Comparison of ENCODE assay signal across 16 cellular contexts in genomic region chr22:43293259-43293658, GRCh38. TPM values are rescaled to one million over a fixed set of nuclear protein-coding genes. Genes with fewer than 3 reads are reported as not detected.
DNase-seq lines count a peak whose midpoint lies in the region; ATAC-seq, FAIRE-seq and TF ChIP-seq lines count a peak whose summit lies in the region.
"Had no signal": no experiment of that assay in that cellular context is flagged by ENCODE, and none has a peak within 500 bp of the region (broad histone marks: within the 10 kb centered on the region; RNA-seq: fewer than 3 reads in every experiment).

No MANE protein-coding gene starts in this region.

- H3K27ac ChIP-seq in HepG2 (ENCODE audit: extremely low read length, insufficient read depth, low read length): no peak overlapping the region
- no peak overlapping the region for H3K27ac ChIP-seq in right lobe of liver
- H3K27ac ChIP-seq in breast epithelium: peak overlapping the region; percentile 45 to 69
- no peak overlapping the region for H3K27ac ChIP-seq in MM.1S (ENCODE audit: low read length)
- H3K27ac ChIP-seq: cardiac muscle cell, KMS-11, testis had no signal

- H3K4me3 Mint-ChIP-seq in T-helper 2 cell treated with Interferon-gamma antibody and Interleukin-4, amounts not matched to agents 5 μg/mL and 100 μg/mL, for 36 hours: no peak overlapping the region
- H3K4me3 Mint-ChIP-seq: activated CD8-positive, alpha-beta T cell treated with anti-CD3 and anti-CD28 coated beads, Interleukin-2, amount 10 ng/mL, durations not matched to agents 7 days and 5 days; naive thymus-derived CD4-positive, alpha-beta T cell had no signal

- FAIRE-seq in HepG2 (lab: Jason Lieb, UNC): no peak
- FAIRE-seq: G401.6 had no signal

- TF ChIP-seq EP300 in HepG2 (IDR thresholded peaks at IDR 0.05; ENCODE audit: low read depth in 2 of 2, low read length in 2 of 2) (no peak), HepG2 (CRISPR knock-in tag; IDR thresholded peaks at IDR 0.05; ENCODE audit: borderline replicate concordance) (no peak)

- no peaks in the 10 kb centered on the region for H3K9me3 Mint-ChIP-seq in T-helper 2 cell treated with Interferon-gamma antibody and Interleukin-4, amounts not matched to agents 5 μg/mL and 100 μg/mL, for 36 hours
- H3K9me3 Mint-ChIP-seq: naive thymus-derived CD4-positive, alpha-beta T cell had no signal

- H3K36me3 ChIP-seq in HepG2 (replicated peaks in 1 of 2; ENCODE audit: control insufficient read depth in 1 of 2, insufficient read depth in 2 of 2, low read length in 2 of 2): no peaks in the 10 kb centered on the region
- H3K36me3 ChIP-seq in right lobe of liver: no peaks in the 10 kb centered on the region
- H3K36me3 ChIP-seq in breast epithelium: no peaks in the 10 kb centered on the region
- no peaks in the 10 kb centered on the region for H3K36me3 ChIP-seq in mucosa of descending colon (ENCODE audit: low read depth)
- no peaks in the 10 kb centered on the region for H3K36me3 ChIP-seq in MM.1S (replicated peaks; ENCODE audit: insufficient read depth, low read length)
- H3K36me3 ChIP-seq: cardiac muscle cell had no signal

- no peaks in the 10 kb centered on the region for H3K9me2 ChIP-seq in MM.1S (replicated peaks; ENCODE audit: insufficient read depth, low read length)

- peaks cover 8 to 76% of the 10 kb centered on the region in 2 experiments for H3K27me3 ChIP-seq in HepG2 (ENCODE audit: control insufficient read depth in 1 of 2, insufficient read depth in 2 of 2, low read length in 2 of 2)
- H3K27me3 ChIP-seq in right lobe of liver: no peaks in the 10 kb centered on the region
- no peaks in the 10 kb centered on the region for H3K27me3 ChIP-seq in breast epithelium
- peaks cover 7% of the 10 kb centered on the region for H3K27me3 ChIP-seq in MM.1S (replicated peaks; ENCODE audit: insufficient read depth, low read length)
- H3K27me3 ChIP-seq: cardiac muscle cell, testis had no signal

- no TSS peak for BruUV-seq in HepG2 (replicated peaks; lab: Mats Ljungman, UMichigan)

- in situ Hi-C loops in HepG2 (cut with HindIII; ENCODE audit: extremely low pct_ligation_motif_present, low pct_unique_long_range_greater_than_20kb): no loop called here

- no peak for TF ChIP-seq CTCF in HepG2 (CRISPR knock-in tag; IDR thresholded peaks at IDR 0.05)
- no peak for TF ChIP-seq CTCF in right lobe of liver (IDR thresholded peaks at IDR 0.05)
- TF ChIP-seq CTCF in breast epithelium (IDR thresholded peaks at IDR 0.05): no peak
- TF ChIP-seq CTCF in mucosa of descending colon (IDR thresholded peaks at IDR 0.05): no peak
- TF ChIP-seq CTCF in MM.1S (IDR thresholded peaks at IDR 0.05; ENCODE audit: low read length): no peak

- peak overlapping the region; percentile 26; the same call in 1 of the 2 replicates for H3K4me2 ChIP-seq in HepG2 (ENCODE audit: low read depth, low read length)
- no peak overlapping the region for H3K4me2 ChIP-seq in MM.1S (ENCODE audit: low read depth, low read length)
- H3K4me2 ChIP-seq: KMS-11 had no signal

- WGBS in HepG2 (ENCODE audit: low lambda C conversion rate): 47% methylated on average over 3 of the region's 17 CpGs
- no CpG with 5 or more reads among the region's 17 CpGs for WGBS in right lobe of liver (ENCODE audit: insufficient coverage, low coverage, low lambda C conversion rate, missing lambda C conversion rate)

- H3K9ac ChIP-seq in HepG2 (ENCODE audit: insufficient read depth, low read depth, low read length) (no peak overlapping the region), MM.1S (ENCODE audit: low read length) (no peak overlapping the region)
- H3K9ac ChIP-seq: KMS-11 had no signal

- TF ChIP-seq POLR2A in HepG2 (IDR thresholded peaks at IDR 0.05; ENCODE audit: insufficient read depth in 1 of 2, low read depth in 2 of 2, low read length in 2 of 2): no peak
- TF ChIP-seq POLR2A in right lobe of liver (IDR thresholded peaks at IDR 0.05): no peak
- TF ChIP-seq POLR2A in breast epithelium (IDR thresholded peaks at IDR 0.05): no peak

- no peaks in the 10 kb centered on the region for H3F3A ChIP-seq in MM.1S (ENCODE audit: insufficient read depth, low read length)

- H3K79me2 ChIP-seq in HepG2 (ENCODE audit: insufficient read depth, low read length) (no peaks in the 10 kb centered on the region), MM.1S (ENCODE audit: low read length) (no peaks in the 10 kb centered on the region)

- H3K27ac Mint-ChIP-seq in T-helper 2 cell treated with Interferon-gamma antibody and Interleukin-4, amounts not matched to agents 5 μg/mL and 100 μg/mL, for 36 hours: no peak overlapping the region
- H3K27ac Mint-ChIP-seq: activated CD8-positive, alpha-beta T cell treated with anti-CD3 and anti-CD28 coated beads, Interleukin-2, amount 10 ng/mL, durations not matched to agents 7 days and 5 days; naive thymus-derived CD4-positive, alpha-beta T cell had no signal

- peaks cover 30% of the 10 kb centered on the region for H3K4me1 ChIP-seq in HepG2 (ENCODE audit: insufficient read depth, low read length)
- H3K4me1 ChIP-seq in right lobe of liver: peaks cover 0 to 8% (median 0%) of the 10 kb centered on the region in 4 donors
- peaks cover 0 to 7% of the 10 kb centered on the region in 2 donors for H3K4me1 ChIP-seq in breast epithelium
- peaks cover 7% of the 10 kb centered on the region for H3K4me1 ChIP-seq in mucosa of descending colon (ENCODE audit: low read depth)
- peaks cover 7% of the 10 kb centered on the region for H3K4me1 ChIP-seq in MM.1S (ENCODE audit: low read length)

- H3K27me3 Mint-ChIP-seq in T-helper 2 cell treated with Interferon-gamma antibody and Interleukin-4, amounts not matched to agents 5 μg/mL and 100 μg/mL, for 36 hours (ENCODE audit: low read depth): no peaks in the 10 kb centered on the region
- H3K27me3 Mint-ChIP-seq: naive thymus-derived CD4-positive, alpha-beta T cell had no signal

- H3K4me3 ChIP-seq in HepG2 (replicated peaks in 1 of 3; ENCODE audit: insufficient read depth in 1 of 3, low read depth in 2 of 3, low read length in 3 of 3): no peak overlapping the region
- no peak overlapping the region for H3K4me3 ChIP-seq in right lobe of liver
- no peak overlapping the region for H3K4me3 ChIP-seq in breast epithelium
- H3K4me3 ChIP-seq in mucosa of descending colon: no peak overlapping the region
- no peak overlapping the region for H3K4me3 ChIP-seq in MM.1S (ENCODE audit: low read length)
- H3K4me3 ChIP-seq: cardiac muscle cell, testis had no signal

- POLR2A ChIA-PET in HepG2 (lab: Yijun Ruan, JAX): no interaction called here

- TF ChIP-seq RAD21 in HepG2 (CRISPR knock-in tag; IDR thresholded peaks at IDR 0.05): no peak

- H3K36me3 Mint-ChIP-seq in T-helper 2 cell treated with Interferon-gamma antibody and Interleukin-4, amounts not matched to agents 5 μg/mL and 100 μg/mL, for 36 hours (ENCODE audit: low read depth): no peaks in the 10 kb centered on the region
- H3K36me3 Mint-ChIP-seq: naive thymus-derived CD4-positive, alpha-beta T cell had no signal

- H3K9me3 ChIP-seq in HepG2 (ENCODE audit: low read length): no peaks in the 10 kb centered on the region
- no peaks in the 10 kb centered on the region for H3K9me3 ChIP-seq in right lobe of liver
- H3K9me3 ChIP-seq in breast epithelium: no peaks in the 10 kb centered on the region
- H3K9me3 ChIP-seq in mucosa of descending colon: no peaks in the 10 kb centered on the region
- no peaks in the 10 kb centered on the region for H3K9me3 ChIP-seq in MM.1S (replicated peaks; ENCODE audit: insufficient read depth, low read length)
- H3K9me3 ChIP-seq: testis had no signal

- H2AFZ ChIP-seq in HepG2 (ENCODE audit: low read length) (no peak overlapping the region), MM.1S (ENCODE audit: low read length) (no peak overlapping the region)

- peaks cover 2% of the 10 kb centered on the region for H3K4me1 Mint-ChIP-seq in T-helper 2 cell treated with Interferon-gamma antibody and Interleukin-4, amounts not matched to agents 5 μg/mL and 100 μg/mL, for 36 hours (ENCODE audit: low read depth)

- ATAC-seq in HepG2 (no peak), right lobe of liver (no peak), mucosa of descending colon (peak; percentile 26), HG02840 (IDR thresholded peaks at IDR 0.05; ENCODE audit: low FRiP score, unreplicated experiment) (no peak)
- ATAC-seq: activated CD8-positive, alpha-beta T cell treated with anti-CD3 and anti-CD28 coated beads, Interleukin-2, amount 10 ng/mL, durations not matched to agents 7 days and 5 days had no signal

- CTCF ChIA-PET in HepG2 (lab: Yijun Ruan, JAX; ENCODE audit: low intra/inter-chr PET ratio, low total read pairs): no interaction called here

- H4K20me1 ChIP-seq in HepG2 (ENCODE audit: insufficient read depth, low read length): no peaks in the 10 kb centered on the region
- H4K20me1 ChIP-seq in MM.1S (ENCODE audit: insufficient read depth, low read length): no peaks in the 10 kb centered on the region

- DNase-seq in HepG2 (ENCODE audit: low spot score) (no peak), right lobe of liver (no peak), breast epithelium (ENCODE audit: low spot score in 2 of 2) (peak; percentile 47 to 67), mucosa of descending colon (peak in 2 of 3 donors; percentile 42 to 71), NCI-H1417 treated with DMSO at 0.1 percent for 48 hours (lab: John Stamatoyannopoulos, UW) (no peak), MM.1S (no peak)
- no peak for DNase-seq in T-helper 2 cell treated with Interferon-gamma antibody and Interleukin-4, amounts not matched to agents 5 μg/mL and 100 μg/mL, for 36 hours (ENCODE audit: low spot score)
- DNase-seq: activated CD8-positive, alpha-beta T cell treated with anti-CD3 and anti-CD28 coated beads, Interleukin-2, amount 10 ng/mL, durations not matched to agents 7 days and 5 days; naive thymus-derived CD4-positive, alpha-beta T cell; NCI-H226; testis had no signal

- intact Hi-C loops in HepG2 (cut with micrococcal nuclease; ENCODE audit: unreplicated experiment): no loop called here
- intact Hi-C loops in right lobe of liver (cut with DNase I): no loop called here
- intact Hi-C loops in breast epithelium (cut with DNase I; ENCODE audit: low total_unique reads): no loop called here
- intact Hi-C loops in mucosa of descending colon (cut with DNase I, micrococcal nuclease): no loop called here

RNA-seq across cellular contexts. Expression of gene SCUBE1, which starts 49.9 kb away (rescaled TPM):
- total RNA-seq in HepG2 (2016; rRNA removed; fragmentation: Illumina TruSeq; extraction: Trizol) (under 0.01 TPM in 1 of 2 replicates, not detected in the other), right lobe of liver (10 to 100 TPM in 1 of 6 experiments, 1 to 10 TPM in 4, under 1 TPM in 1; 0.73 to 11.7 (median 2.7) TPM), breast epithelium (under 1 TPM; 0.48 to 0.98 (median 0.88) TPM), mucosa of descending colon (10 to 100 TPM in 1 of 3 donors, 1 to 10 TPM in 2; 3.8 to 20.9 (median 4.7) TPM)
- not detected in 2 replicates for total RNA-seq in HepG2 (2016; cell fraction: cytosol; rRNA removed; fragmentation: Illumina TruSeq; extraction: Trizol; ENCODE audit: low read depth)
- total RNA-seq in HepG2 (2016; cell fraction: insoluble cytoplasmic fraction; rRNA removed; fragmentation: Illumina TruSeq; extraction: Trizol): under 0.01 and 0.06 TPM in 2 replicates
- 0.06 TPM in 1 of 2 replicates, not detected in the other for total RNA-seq in HepG2 (2016; cell fraction: membrane; rRNA removed; fragmentation: Illumina TruSeq; extraction: Trizol)
- not detected in 2 replicates for total RNA-seq in HepG2 (2016; cell fraction: nucleus; rRNA removed; fragmentation: Illumina TruSeq; extraction: Trizol)
- polyA plus RNA-seq in HepG2 (2011; rRNA removed): 0.04 and 0.05 TPM in 2 replicates
- 0.05 TPM in 1 of 2 replicates, not detected in the other for polyA plus RNA-seq in HepG2 (2011; cell fraction: cytosol; rRNA removed)
- 0.02 and 0.09 TPM in 2 replicates for polyA plus RNA-seq in HepG2 (2011; cell fraction: nucleus; rRNA removed)
- polyA plus RNA-seq in HepG2 (2012): not detected in 2 replicates
- not detected in 2 replicates for polyA plus RNA-seq in HepG2 (2016; cell fraction: cytosol; fragmentation: Illumina TruSeq; extraction: Trizol; ENCODE audit: low read depth)
- polyA plus RNA-seq in HepG2 (2016; cell fraction: insoluble cytoplasmic fraction; fragmentation: Illumina TruSeq; extraction: Trizol; ENCODE audit: low read depth): not detected in 2 replicates
- not detected in 2 replicates for polyA plus RNA-seq in HepG2 (2016; cell fraction: membrane; fragmentation: Illumina TruSeq; extraction: Trizol; ENCODE audit: low read depth)
- polyA plus RNA-seq in HepG2 (2016; cell fraction: nucleus; fragmentation: Illumina TruSeq; extraction: Trizol; ENCODE audit: insufficient read depth, low read depth): not detected in 2 replicates
- not detected in 2 replicates for polyA minus RNA-seq in HepG2 (2011; rRNA and poly(A)+ RNA removed; ENCODE audit: low replicate concordance)
- polyA minus RNA-seq in HepG2 (2011; cell fraction: cytosol; rRNA and poly(A)+ RNA removed): not detected in 2 replicates
- not detected in 2 replicates for polyA minus RNA-seq in HepG2 (2011; cell fraction: nucleus; rRNA and poly(A)+ RNA removed)
- total RNA-seq: epithelial cell of proximal tubule had no signal
- polyA plus RNA-seq: naive thymus-derived CD4-positive, alpha-beta T cell had no signal

Comparison
In these comparisons a context has a peak if more than half of its experiments do, and no peak if none do; other contexts are left out.
1. DNase-seq: peak in breast epithelium (2 of 2) and mucosa of descending colon (2 of 3); none in HepG2 (single experiment), right lobe of liver (0 of 3), NCI-H1417 treated with DMSO at 0.1 percent for 48 hours (single experiment), T-helper 2 cell treated with Interferon-gamma antibody and Interleukin-4, amounts not matched to agents 5 μg/mL and 100 μg/mL, for 36 hours (single experiment) and MM.1S (single experiment).
2. H3K27ac ChIP-seq: peak in breast epithelium (2 of 2); none in HepG2 (single experiment), right lobe of liver (0 of 3) and MM.1S (single experiment).